ENCODE assay signal across 11 cellular contexts in the genomic region with DNA sequence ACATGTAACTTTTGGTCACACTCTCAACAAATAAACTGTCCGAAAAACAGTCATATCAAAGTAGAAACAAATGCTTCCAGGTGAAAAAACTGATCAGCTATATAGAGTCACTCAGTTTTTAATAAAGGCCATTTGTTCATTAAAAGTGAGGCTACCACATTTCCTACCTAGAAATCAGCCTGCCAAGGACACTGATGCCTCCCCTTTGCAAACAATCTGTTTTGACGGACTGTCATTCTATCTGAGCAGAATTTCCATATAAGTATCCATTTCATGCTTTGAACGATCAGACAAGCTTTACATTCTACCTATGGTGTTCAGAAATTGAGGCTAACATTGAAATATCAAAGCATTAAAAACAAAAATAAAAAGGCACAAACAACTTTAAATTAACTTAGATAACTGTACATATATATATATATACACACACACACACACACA. TPM values are rescaled to one million over a fixed set of nuclear protein-coding genes. Genes with fewer than 3 reads are reported as not detected.
A peak's percentile ranks its signal among the peaks of the same experiment; 100 is the strongest.
DNase-seq lines count a peak whose midpoint lies in the region; ATAC-seq and TF ChIP-seq lines count a peak whose summit lies in the region.
"Had no signal": no experiment of that assay in that cellular context is flagged by ENCODE, and none has a peak within 500 bp of the region (broad histone marks: within the 10 kb centered on the region; RNA-seq: fewer than 3 reads in every experiment).

No MANE protein-coding gene starts in this region.

- H3K4me3 ChIP-seq in heart left ventricle, result peak overlapping the region in 10 of 12 donors; percentile 43 to 88 (median 69)
- peak overlapping the region; percentile 86 to 94 (median 90) for H3K4me3 ChIP-seq in esophagus muscularis mucosa
- peak overlapping the region; percentile 71 for H3K4me3 ChIP-seq in upper lobe of right lung
- no peak overlapping the region for H3K4me3 ChIP-seq in Caco-2 (ENCODE audit: low read depth, low read length)

- TF ChIP-seq POLR2A in heart left ventricle (IDR thresholded peaks at IDR 0.05), result no peak
- TF ChIP-seq POLR2A in esophagus muscularis mucosa (IDR thresholded peaks at IDR 0.05; ENCODE audit: low read depth), result no peak

- H3K36me3 ChIP-seq in heart left ventricle, result peaks cover 0 to 21% (median 4%) of the 10 kb centered on the region in 9 donors
- peaks cover 0 to 25% (median 20%) of the 10 kb centered on the region in 4 donors for H3K36me3 ChIP-seq in esophagus muscularis mucosa
- peaks cover 9% of the 10 kb centered on the region for H3K36me3 ChIP-seq in upper lobe of right lung
- peaks cover 7% of the 10 kb centered on the region for H3K36me3 ChIP-seq in Caco-2 (ENCODE audit: control insufficient read depth, insufficient read depth, low read length)

- 72 to 82% (median 74%) methylated on average over 3 of the region's 3 CpGs for WGBS in heart left ventricle, 4 donors
- WGBS in esophagus muscularis mucosa, result 59% methylated on average over 3 of the region's 3 CpGs

- no peak for ATAC-seq in heart left ventricle
- no peak for ATAC-seq in left ventricle myocardium superior
- ATAC-seq in upper lobe of right lung, result no peak
- ATAC-seq: naive thymus-derived CD4-positive, alpha-beta T cell had no signal

- H3K9me3 ChIP-seq in heart left ventricle (no peaks in the 10 kb centered on the region), esophagus muscularis mucosa (no peaks in the 10 kb centered on the region), upper lobe of right lung (no peaks in the 10 kb centered on the region), Caco-2 (peaks cover 4% of the 10 kb centered on the region; the same call in 1 of the 2 replicates)

- TF ChIP-seq CTCF in heart left ventricle (IDR thresholded peaks at IDR 0.05) (no peak), esophagus muscularis mucosa (IDR thresholded peaks at IDR 0.05) (no peak), nephron (IDR thresholded peaks at IDR 0.05; ENCODE audit: unreplicated experiment in 3 of 3) (no peak), upper lobe of right lung (IDR thresholded peaks at IDR 0.05) (no peak), Caco-2 (IDR thresholded peaks at IDR 0.05; ENCODE audit: insufficient read depth in 1 of 2, low read depth in 1 of 2, low read length in 1 of 2, severe bottlenecking in 1 of 2, unreplicated experiment in 1 of 2) (no peak)

- H3K9me3 Mint-ChIP-seq in nephron, result no peaks in the 10 kb centered on the region
- H3K9me3 Mint-ChIP-seq in Caco-2 (ENCODE audit: unreplicated experiment), result no peaks in the 10 kb centered on the region

- intact Hi-C loops in heart left ventricle (cut with DNase I) (loop anchor here in 1 of 10 donors (5.0 kb wide), 1 partner anchor 259 kb away; no protein-coding TSS in a partner anchor), left ventricle myocardium superior (cut with micrococcal nuclease) (no loop called here), esophagus muscularis mucosa (cut with DNase I) (no loop called here), upper lobe of right lung (cut with DNase I) (no loop called here), Caco-2 (cut with micrococcal nuclease; ENCODE audit: unreplicated experiment) (no loop called here)

- no TSS peak for BruUV-seq in Caco-2 (replicated peaks; lab: Mats Ljungman, UMichigan)

- CTCF ChIA-PET in Caco-2 (lab: Charles Lee), result interaction anchor here (0.6 kb wide), 1 partner anchor 32 kb away, joined by 3 read pairs; no protein-coding TSS in a partner anchor

- no peak for TF ChIP-seq EP300 in esophagus muscularis mucosa (IDR thresholded peaks at IDR 0.05)

- H3K4me1 Mint-ChIP-seq in nephron (peaks cover 43% of the 10 kb centered on the region), Caco-2 (ENCODE audit: low read depth, unreplicated experiment) (no peaks in the 10 kb centered on the region)

- peak overlapping the region in 10 of 12 donors; percentile 77 to 98 (median 91) for H3K27ac ChIP-seq in heart left ventricle
- peak overlapping the region; percentile 96 to 97 (median 97) for H3K27ac ChIP-seq in esophagus muscularis mucosa (replicated peaks in 1 of 4)
- peak overlapping the region; percentile 86 for H3K27ac ChIP-seq in upper lobe of right lung

- peak overlapping the region in 2 of 3 experiments; percentile 52 to 87 for H3K27ac Mint-ChIP-seq in nephron
- H3K27ac Mint-ChIP-seq in Caco-2 (ENCODE audit: unreplicated experiment), result no peak overlapping the region
- H3K27ac Mint-ChIP-seq: naive thymus-derived CD4-positive, alpha-beta T cell had no signal

- POLR2A ChIA-PET in Caco-2 (lab: Charles Lee), result no interaction called here

- H3K4me3 Mint-ChIP-seq in nephron (peak overlapping the region; percentile 68 to 98 (median 85)), Caco-2 (ENCODE audit: unreplicated experiment) (no peak overlapping the region)

- H3K27me3 ChIP-seq in heart left ventricle, result peaks cover 0 to 21% (median 0%) of the 10 kb centered on the region in 9 donors
- H3K27me3 ChIP-seq in esophagus muscularis mucosa, result no peaks in the 10 kb centered on the region
- no peaks in the 10 kb centered on the region for H3K27me3 ChIP-seq in upper lobe of right lung
- H3K27me3 ChIP-seq in Caco-2 (replicated peaks; ENCODE audit: control insufficient read depth, insufficient read depth, low read length), result no peaks in the 10 kb centered on the region

- DNase-seq in heart left ventricle (no peak), left ventricle myocardium superior (no peak), esophagus muscularis mucosa (ENCODE audit: extremely low spot score) (no peak), upper lobe of right lung (no peak), Caco-2 (no peak), NCI-H748 treated with DMSO at 0.1 percent for 48 hours (lab: John Stamatoyannopoulos, UW) (no peak), MV-4-11 (lab: John Stamatoyannopoulos, UW) (no peak)
- DNase-seq: activated CD4-positive, alpha-beta T cell treated with anti-CD3 and anti-CD28 coated beads for 48 hours; naive thymus-derived CD4-positive, alpha-beta T cell; SHP77 had no signal

- no peaks in the 10 kb centered on the region for H3K27me3 Mint-ChIP-seq in nephron (ENCODE audit: low read depth)
- H3K27me3 Mint-ChIP-seq in Caco-2 (ENCODE audit: insufficient read depth, unreplicated experiment), result no peaks in the 10 kb centered on the region

- H3K4me1 ChIP-seq in heart left ventricle (peaks cover 0 to 19% (median 9%) of the 10 kb centered on the region in 12 donors), esophagus muscularis mucosa (peaks cover 10 to 32% (median 25%) of the 10 kb centered on the region in 4 donors), upper lobe of right lung (peaks cover 6% of the 10 kb centered on the region), Caco-2 (peaks cover 11% of the 10 kb centered on the region)

- H3K36me3 Mint-ChIP-seq in nephron (ENCODE audit: low read depth) (peaks cover 15% of the 10 kb centered on the region), Caco-2 (ENCODE audit: insufficient read depth, unreplicated experiment) (peaks cover 26% of the 10 kb centered on the region)

RNA-seq across cellular contexts. Expression of a gene that starts 2.9 kb away (rescaled TPM):
- total RNA-seq in heart left ventricle (10 to 100 TPM in 8 of 9 donors, 1 to 10 TPM in 1; 8.4 to 90.7 (median 39.0) TPM), left ventricle myocardium superior (14.3 TPM), esophagus muscularis mucosa (100 to 1,000 TPM; 418 to 749 (median 509) TPM), upper lobe of right lung (229 TPM), Caco-2 (2022) (13.8 and 16.1 TPM in 2 replicates)
- 10 to 100 TPM in 1 of 2 donors, 1 to 10 TPM in 1; 7.8 to 65.6 TPM for polyA plus RNA-seq in heart left ventricle
- total RNA-seq: naive thymus-derived CD4-positive, alpha-beta T cell had no signal
- polyA plus RNA-seq: naive thymus-derived CD4-positive, alpha-beta T cell had no signal
